13 cellular contexts compared by ENCODE assay signal in the genomic region with DNA sequence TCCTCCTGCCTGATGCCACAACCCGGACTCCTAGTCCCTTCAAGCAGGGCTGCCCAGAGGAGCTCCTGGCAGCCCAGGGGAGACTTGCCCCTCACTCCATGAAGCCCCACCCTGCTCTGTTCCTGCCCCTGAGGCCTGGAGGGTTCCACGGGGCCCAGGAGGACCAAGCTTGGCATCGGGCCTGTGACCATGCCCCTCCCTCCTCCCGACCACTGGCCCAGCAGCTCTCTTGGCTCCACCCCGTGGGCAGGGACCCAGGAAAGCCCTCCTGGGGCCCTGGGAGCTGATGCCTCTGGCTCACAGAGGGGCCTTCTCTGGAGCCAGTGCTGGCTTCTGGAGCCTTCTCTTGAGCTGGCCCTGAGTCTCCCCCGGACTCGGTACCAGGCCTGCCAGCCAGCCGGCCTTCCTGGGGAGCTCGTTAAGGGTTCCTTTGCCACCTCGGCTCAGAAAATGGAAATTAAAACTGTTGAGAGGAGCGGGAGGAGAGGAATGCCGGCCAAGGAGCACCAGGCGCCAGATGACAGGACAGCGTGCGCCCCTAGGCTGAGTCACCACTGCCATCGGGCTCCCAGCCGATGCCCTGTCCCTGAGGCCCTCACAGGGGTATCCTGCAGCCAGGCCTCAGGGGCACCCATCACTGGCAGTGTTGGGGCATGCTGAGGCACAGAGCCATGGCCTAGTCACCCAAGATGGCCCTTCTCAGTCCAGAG. TPM values are rescaled to one million over a fixed set of nuclear protein-coding genes. Genes with fewer than 3 reads are reported as not detected.
DNase-seq lines count a peak whose midpoint lies in the region; ATAC-seq and TF ChIP-seq lines count a peak whose summit lies in the region.
"Had no signal": no experiment of that assay in that cellular context is flagged by ENCODE, and none has a peak within 500 bp of the region (broad histone marks: within the 10 kb centered on the region; RNA-seq: fewer than 3 reads in every experiment).

No MANE protein-coding gene starts in this region.

- H3K27ac Mint-ChIP-seq in activated naive CD4-positive, alpha-beta T cell treated with anti-CD3 and anti-CD28 coated beads for 36 hours, result no peak overlapping the region
- H3K27ac Mint-ChIP-seq in brain (peak overlapping the region in 4 of 5 experiments; percentile 31 to 80 (median 58)), type B pancreatic cell (no peak overlapping the region)
- H3K27ac Mint-ChIP-seq: activated naive CD8-positive, alpha-beta T cell treated with anti-CD3 and anti-CD28 coated beads, Interleukin-2, amount 10 ng/mL, durations not matched to agents 7 days and 5 days had no signal

- intact Hi-C loops in activated naive CD4-positive, alpha-beta T cell treated with anti-CD3 and anti-CD28 coated beads for 36 hours (cut with micrococcal nuclease), result no loop called here
- intact Hi-C loops in left lung (cut with DNase I), result no loop called here
- intact Hi-C loops in esophagus muscularis mucosa (cut with DNase I), result no loop called here

- no peak for TF ChIP-seq EP300 in esophagus muscularis mucosa (IDR thresholded peaks at IDR 0.05)

- CTCF ChIA-PET in activated naive CD4-positive, alpha-beta T cell treated with anti-CD3 and anti-CD28 coated beads for 36 hours (lab: Charles Lee), result no interaction called here

- ATAC-seq in left lung (no peak), HG03280 (IDR thresholded peaks at IDR 0.05; ENCODE audit: unreplicated experiment) (no peak)

- H3K9me3 ChIP-seq in left lung (no peaks in the 10 kb centered on the region), esophagus muscularis mucosa (no peaks in the 10 kb centered on the region)

- H3K36me3 Mint-ChIP-seq in activated naive CD4-positive, alpha-beta T cell treated with anti-CD3 and anti-CD28 coated beads for 36 hours (ENCODE audit: low read depth), result no peaks in the 10 kb centered on the region
- no peaks in the 10 kb centered on the region for H3K36me3 Mint-ChIP-seq in brain
- no peaks in the 10 kb centered on the region for H3K36me3 Mint-ChIP-seq in type B pancreatic cell
- H3K36me3 Mint-ChIP-seq: activated naive CD8-positive, alpha-beta T cell treated with anti-CD3 and anti-CD28 coated beads, Interleukin-2, amount 10 ng/mL, durations not matched to agents 7 days and 5 days had no signal

- WGBS in esophagus muscularis mucosa, result 85% methylated on average over 10 of the region's 17 CpGs

- H3K4me1 ChIP-seq in left lung (peaks cover 0 to 19% of the 10 kb centered on the region in 2 donors), esophagus muscularis mucosa (peaks cover 18 to 34% (median 31%) of the 10 kb centered on the region in 4 donors)

- H3K36me3 ChIP-seq in left lung, result no peaks in the 10 kb centered on the region
- no peaks in the 10 kb centered on the region for H3K36me3 ChIP-seq in esophagus muscularis mucosa

- H3K27me3 Mint-ChIP-seq in activated naive CD4-positive, alpha-beta T cell treated with anti-CD3 and anti-CD28 coated beads for 36 hours (ENCODE audit: low read depth), result no peaks in the 10 kb centered on the region
- H3K27me3 Mint-ChIP-seq in brain (peaks cover 7% of the 10 kb centered on the region), type B pancreatic cell (peaks cover 5% of the 10 kb centered on the region)

- H3K27ac ChIP-seq in left lung (no peak overlapping the region), esophagus muscularis mucosa (replicated peaks in 1 of 4) (no peak overlapping the region)

- TF ChIP-seq CTCF in brain (conservative IDR thresholded peaks at IDR 0.05) (no peak), left lung (IDR thresholded peaks at IDR 0.05) (no peak), type B pancreatic cell (conservative IDR thresholded peaks at IDR 0.05) (no peak), esophagus muscularis mucosa (IDR thresholded peaks at IDR 0.05) (no peak)

- no peak overlapping the region for H3K4me3 ChIP-seq in left lung
- no peak overlapping the region for H3K4me3 ChIP-seq in esophagus muscularis mucosa

- peaks cover 0 to 13% of the 10 kb centered on the region in 2 donors for H3K27me3 ChIP-seq in left lung
- H3K27me3 ChIP-seq in esophagus muscularis mucosa, result peaks cover 0 to 58% (median 2%) of the 10 kb centered on the region in 4 donors

- H3K9me3 Mint-ChIP-seq in activated naive CD4-positive, alpha-beta T cell treated with anti-CD3 and anti-CD28 coated beads for 36 hours, result no peaks in the 10 kb centered on the region
- H3K9me3 Mint-ChIP-seq in brain (no peaks in the 10 kb centered on the region), type B pancreatic cell (no peaks in the 10 kb centered on the region)
- H3K9me3 Mint-ChIP-seq: activated naive CD8-positive, alpha-beta T cell treated with anti-CD3 and anti-CD28 coated beads, Interleukin-2, amount 10 ng/mL, durations not matched to agents 7 days and 5 days had no signal

- H3K4me1 Mint-ChIP-seq in activated naive CD4-positive, alpha-beta T cell treated with anti-CD3 and anti-CD28 coated beads for 36 hours (ENCODE audit: low read depth), result no peaks in the 10 kb centered on the region
- peaks cover 51% of the 10 kb centered on the region for H3K4me1 Mint-ChIP-seq in brain
- peaks cover 16% of the 10 kb centered on the region for H3K4me1 Mint-ChIP-seq in type B pancreatic cell (ENCODE audit: unreplicated experiment)
- H3K4me1 Mint-ChIP-seq: activated naive CD8-positive, alpha-beta T cell treated with anti-CD3 and anti-CD28 coated beads, Interleukin-2, amount 10 ng/mL, durations not matched to agents 7 days and 5 days had no signal

- no peak overlapping the region for H3K4me3 Mint-ChIP-seq in activated naive CD4-positive, alpha-beta T cell treated with anti-CD3 and anti-CD28 coated beads for 36 hours
- H3K4me3 Mint-ChIP-seq in brain, result no peak overlapping the region
- no peak overlapping the region for H3K4me3 Mint-ChIP-seq in type B pancreatic cell
- H3K4me3 Mint-ChIP-seq: activated naive CD8-positive, alpha-beta T cell treated with anti-CD3 and anti-CD28 coated beads, Interleukin-2, amount 10 ng/mL, durations not matched to agents 7 days and 5 days had no signal

- no peak for TF ChIP-seq POLR2A in esophagus muscularis mucosa (IDR thresholded peaks at IDR 0.05; ENCODE audit: low read depth)

- peak; percentile 2 for DNase-seq in activated naive CD4-positive, alpha-beta T cell treated with anti-CD3 and anti-CD28 coated beads for 36 hours
- DNase-seq in activated naive CD4-positive, alpha-beta T cell (lab: John Stamatoyannopoulos, UW), result no peak
- DNase-seq in left lung (peak; percentile 30 to 56), type B pancreatic cell (ENCODE audit: extremely low spot score, unreplicated experiment) (peak; percentile 68), LoVo (ENCODE audit: low spot score) (no peak), esophagus muscularis mucosa (ENCODE audit: extremely low spot score) (no peak)
- DNase-seq: activated naive CD8-positive, alpha-beta T cell treated with anti-CD3 and anti-CD28 coated beads, Interleukin-2, amount 10 ng/mL, durations not matched to agents 7 days and 5 days; NCI-H187; occipital lobe; SHP77 had no signal

RNA-seq across cellular contexts. Expression of gene SNED1, which starts 40.6 kb away (rescaled TPM):
- under 1 TPM; 0.35 to 0.60 TPM for total RNA-seq in activated naive CD4-positive, alpha-beta T cell treated with anti-CD3 and anti-CD28 coated beads for 36 hours
- 3.6 TPM for polyA plus RNA-seq in brain (ENCODE audit: insufficient read depth, low read depth, low replicate concordance)
- total RNA-seq in left lung (10 to 100 TPM; 36.4 to 48.2 TPM), type B pancreatic cell (ENCODE audit: low replicate concordance) (9.7 and 140 TPM in 2 replicates), esophagus muscularis mucosa (10 to 100 TPM in 2 of 4 donors, 1 to 10 TPM in 2; 7.3 to 14.1 (median 11.6) TPM)

RNA-seq across cellular contexts. Expression of gene CROCC2, which starts 51.7 kb away (rescaled TPM):
- total RNA-seq in activated naive CD4-positive, alpha-beta T cell treated with anti-CD3 and anti-CD28 coated beads for 36 hours, result not detected
- not detected for polyA plus RNA-seq in brain (ENCODE audit: insufficient read depth, low read depth, low replicate concordance)
- total RNA-seq in left lung (1 to 10 TPM in 1 of 2 donors, under 1 TPM in 1; 0.32 to 2.3 TPM), type B pancreatic cell (ENCODE audit: low replicate concordance) (0.68 and 0.98 TPM in 2 replicates), esophagus muscularis mucosa (not detected)
- total RNA-seq: activated naive CD8-positive, alpha-beta T cell treated with anti-CD3 and anti-CD28 coated beads, Interleukin-2, amount 10 ng/mL, durations not matched to agents 7 days and 5 days had no signal
- polyA plus RNA-seq: BJ had no signal

Comparison
In these comparisons a context has a peak if more than half of its experiments do, and no peak if none do; other contexts are left out.
1. DNase-seq: peak in activated naive CD4-positive, alpha-beta T cell treated with anti-CD3 and anti-CD28 coated beads for 36 hours (single experiment), left lung (2 of 2) and type B pancreatic cell (single experiment); none in activated naive CD4-positive, alpha-beta T cell (0 of 4), LoVo (single experiment) and esophagus muscularis mucosa (single experiment).
2. H3K27ac Mint-ChIP-seq: peak in brain (4 of 5); none in activated naive CD4-positive, alpha-beta T cell treated with anti-CD3 and anti-CD28 coated beads for 36 hours (single experiment) and type B pancreatic cell (single experiment).